ENCODE assay signal across 8 cellular contexts in genomic region chr20:44886276-44886671, GRCh38. TPM values are rescaled to one million over a fixed set of nuclear protein-coding genes. Genes with fewer than 3 reads are reported as not detected.
A peak's percentile ranks its signal among the peaks of the same experiment; 100 is the strongest.
DNase-seq lines count a peak whose midpoint lies in the region; ATAC-seq and TF ChIP-seq lines count a peak whose summit lies in the region.

No MANE protein-coding gene starts in this region.

- H3K4me1 ChIP-seq in ascending aorta: peaks cover 0 to 28% of the 10 kb centered on the region in 2 donors

- no peak for TF ChIP-seq CTCF in ascending aorta (IDR thresholded peaks at IDR 0.05)
- no peak for TF ChIP-seq CTCF in lower leg skin (IDR thresholded peaks at IDR 0.05)
- peak; percentile 9 for TF ChIP-seq CTCF in type B pancreatic cell (conservative IDR thresholded peaks at IDR 0.05)

- H3K4me3 ChIP-seq in ascending aorta (peak overlapping the region; percentile 78 to 91), lower leg skin (ENCODE audit: low read depth, poor library complexity, severe bottlenecking) (peak overlapping the region; percentile 94)

- no peaks in the 10 kb centered on the region for H3K27me3 Mint-ChIP-seq in activated naive CD4-positive, alpha-beta T cell treated with anti-CD3 and anti-CD28 coated beads, Interleukin-2, amount 50 U/mL, for 24 hours
- H3K27me3 Mint-ChIP-seq in type B pancreatic cell: no peaks in the 10 kb centered on the region

- peak overlapping the region; percentile 96 for H3K27ac Mint-ChIP-seq in activated naive CD4-positive, alpha-beta T cell treated with anti-CD3 and anti-CD28 coated beads, Interleukin-2, amount 50 U/mL, for 24 hours
- peak overlapping the region; percentile 94 for H3K27ac Mint-ChIP-seq in type B pancreatic cell

- no peaks in the 10 kb centered on the region for H3K9me3 Mint-ChIP-seq in activated naive CD4-positive, alpha-beta T cell treated with anti-CD3 and anti-CD28 coated beads, Interleukin-2, amount 50 U/mL, for 24 hours
- no peaks in the 10 kb centered on the region for H3K9me3 Mint-ChIP-seq in type B pancreatic cell

- DNase-seq in activated naive CD4-positive, alpha-beta T cell treated with anti-CD3 and anti-CD28 coated beads, Interleukin-2, amount 50 U/mL, for 16 hours: no peak
- no peak for DNase-seq in ascending aorta (ENCODE audit: low spot score in 2 of 2)
- no peak for DNase-seq in lower leg skin (ENCODE audit: low spot score in 2 of 2)
- DNase-seq in type B pancreatic cell (ENCODE audit: extremely low spot score, unreplicated experiment): no peak
- no peak for DNase-seq in RPMI8226
- DNase-seq in GM03348 (ENCODE audit: low spot score): no peak

- peaks cover 76% of the 10 kb centered on the region for H3K4me1 Mint-ChIP-seq in activated naive CD4-positive, alpha-beta T cell treated with anti-CD3 and anti-CD28 coated beads, Interleukin-2, amount 50 U/mL, for 24 hours
- peaks cover 30% of the 10 kb centered on the region for H3K4me1 Mint-ChIP-seq in type B pancreatic cell (ENCODE audit: unreplicated experiment)

- H3K4me3 Mint-ChIP-seq in activated naive CD4-positive, alpha-beta T cell treated with anti-CD3 and anti-CD28 coated beads, Interleukin-2, amount 50 U/mL, for 24 hours: peak overlapping the region; percentile 97
- peak overlapping the region; percentile 98 for H3K4me3 Mint-ChIP-seq in type B pancreatic cell

- H3K9me3 ChIP-seq in ascending aorta: no peaks in the 10 kb centered on the region

- H3K36me3 Mint-ChIP-seq in activated naive CD4-positive, alpha-beta T cell treated with anti-CD3 and anti-CD28 coated beads, Interleukin-2, amount 50 U/mL, for 24 hours: peaks cover 7% of the 10 kb centered on the region
- no peaks in the 10 kb centered on the region for H3K36me3 Mint-ChIP-seq in type B pancreatic cell

- intact Hi-C loops in ascending aorta (cut with DNase I) (loop anchor here (5.0 to 10.0 kb wide), 2 partner anchors 364 to 571 kb away; partner anchors contain the start of genes FITM2 and SERINC3), lower leg skin (cut with DNase I; ENCODE audit: low total_unique reads) (no loop called here)

- ATAC-seq in GM18909 (IDR thresholded peaks at IDR 0.05; ENCODE audit: poor library complexity, unreplicated experiment): no peak

- TF ChIP-seq POLR2A in lower leg skin (IDR thresholded peaks at IDR 0.05): no peak

- no peaks in the 10 kb centered on the region for H3K36me3 ChIP-seq in ascending aorta

- peak overlapping the region; percentile 96 to 97 for H3K27ac ChIP-seq in ascending aorta

- 0% methylated on average over 9 of the region's 9 CpGs for WGBS in lower leg skin, 2 donors

- no peaks in the 10 kb centered on the region for H3K27me3 ChIP-seq in ascending aorta

RNA-seq across cellular contexts. Expression of gene YWHAB, which starts 0.8 kb away (rescaled TPM):
- total RNA-seq in ascending aorta (50.4 TPM), lower leg skin (100 to 1,000 TPM in 2 of 4 donors, 10 to 100 TPM in 2; 78.5 to 133 (median 105) TPM), type B pancreatic cell (ENCODE audit: low replicate concordance) (153 and 183 TPM in 2 replicates)

RNA-seq across cellular contexts. Expression of gene PABPC1L, which starts 23.6 kb away (rescaled TPM):
- 22.9 TPM for total RNA-seq in ascending aorta
- 10 to 100 TPM in 2 of 4 donors, 1 to 10 TPM in 2; 7.0 to 30.2 (median 9.6) TPM for total RNA-seq in lower leg skin
- total RNA-seq in type B pancreatic cell (ENCODE audit: low replicate concordance): 57.4 and 83.4 TPM in 2 replicates
